Comparison of ENCODE assay signal across 8 cellular contexts in the genomic region with DNA sequence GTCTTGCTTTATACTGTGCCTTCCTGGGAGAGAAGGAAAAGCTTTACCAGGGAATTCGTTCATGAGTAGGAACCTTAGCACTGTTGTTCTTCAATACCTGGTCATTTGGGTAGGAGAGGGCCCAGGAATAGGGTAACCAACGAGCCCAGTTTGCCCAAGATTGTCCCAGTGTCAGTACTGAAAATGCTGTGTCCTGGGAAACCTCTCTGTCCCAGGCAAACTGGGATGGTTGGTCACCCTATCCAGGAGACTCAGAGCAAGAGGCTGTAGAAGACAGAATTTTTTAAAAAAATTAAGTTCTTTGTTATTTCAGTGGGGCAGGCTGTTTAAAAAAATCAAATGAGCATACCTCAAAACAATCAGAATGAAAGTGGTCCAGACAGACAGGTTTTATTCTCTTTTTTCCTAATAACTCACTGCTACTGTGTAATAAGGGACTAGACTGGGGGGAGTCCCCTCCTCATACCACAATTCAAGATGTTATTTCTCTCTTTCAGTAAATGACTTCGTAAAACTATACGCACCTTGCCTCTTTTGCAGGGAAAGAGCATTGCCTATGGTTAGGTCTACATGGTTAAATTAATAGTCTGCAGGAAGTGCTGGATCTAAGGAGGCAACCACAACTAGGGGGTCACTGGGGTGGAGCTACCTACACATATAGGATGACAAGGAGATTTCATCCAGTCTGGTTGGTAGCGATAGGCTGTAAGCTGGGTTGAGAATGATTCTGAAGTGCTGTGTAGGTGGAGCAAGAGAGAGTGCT. TPM values are rescaled to one million over a fixed set of nuclear protein-coding genes. Genes with fewer than 3 reads are reported as not detected.
DNase-seq lines count a peak whose midpoint lies in the region; ATAC-seq lines count a peak whose summit lies in the region.

No MANE protein-coding gene starts in this region.

- H3K4me3 Mint-ChIP-seq in activated CD8-positive, alpha-beta T cell treated with anti-CD3 and anti-CD28 coated beads, Interleukin-2, amount 10 ng/mL, durations not matched to agents 7 days and 5 days = peak overlapping the region; percentile 52
- H3K4me3 Mint-ChIP-seq in stimulated activated effector memory CD8-positive, alpha-beta T cell treated with anti-CD3 and anti-CD28 coated beads, Interleukin-12 subunit alpha, Interleukin-12 subunit beta, amount 100 ng/mL, for 72 hours = peak overlapping the region; percentile 46

- CTCF ChIA-PET in activated CD8-positive, alpha-beta T cell treated with anti-CD3 and anti-CD28 coated beads, Interleukin-2, amount 10 ng/mL, durations not matched to agents 7 days and 5 days (lab: Charles Lee) = interaction anchor here (1.0 to 3.1 kb wide), 8 partner anchors 10 to 201 kb away, joined by 3 to 24 read pairs (median 6); no protein-coding TSS in a partner anchor

- ATAC-seq in HG02973 (IDR thresholded peaks at IDR 0.05; ENCODE audit: unreplicated experiment) = peak; percentile 62
- peak; percentile 62 for ATAC-seq in activated CD8-positive, alpha-beta T cell treated with anti-CD3 and anti-CD28 coated beads, Interleukin-2, amount 10 ng/mL, durations not matched to agents 7 days and 5 days
- peak; percentile 88 for ATAC-seq in stimulated activated effector memory CD8-positive, alpha-beta T cell treated with anti-CD3 and anti-CD28 coated beads, Interleukin-12 subunit alpha, Interleukin-12 subunit beta, amount 100 ng/mL, for 72 hours

- H3K27me3 Mint-ChIP-seq in activated CD8-positive, alpha-beta T cell treated with anti-CD3 and anti-CD28 coated beads, Interleukin-2, amount 10 ng/mL, durations not matched to agents 7 days and 5 days (ENCODE audit: low read depth) = no peaks in the 10 kb centered on the region

- DNase-seq in activated CD8-positive, alpha-beta memory T cell treated with anti-CD3 and anti-CD28 coated beads for 24 hours = peak; percentile 79
- DNase-seq in activated CD8-positive, alpha-beta memory T cell treated with anti-CD3 and anti-CD28 coated beads, Interleukin-2, amount 50 U/mL, for 4 hours = no peak
- peak; percentile 47 for DNase-seq in activated CD8-positive, alpha-beta T cell treated with anti-CD3 and anti-CD28 coated beads, Interleukin-2, amount 10 ng/mL, durations not matched to agents 7 days and 5 days
- peak in 1 of 2 donors; percentile 84 for DNase-seq in stimulated activated effector memory CD8-positive, alpha-beta T cell treated with anti-CD3 and anti-CD28 coated beads, Interleukin-12 subunit alpha, Interleukin-12 subunit beta, amount 100 ng/mL, for 72 hours (ENCODE audit: low spot score in 2 of 2)
- no peak for DNase-seq in mucosa of gallbladder (ENCODE audit: low spot score)
- no peak for DNase-seq in foreskin melanocyte
- DNase-seq in NCI-H2107 treated with DMSO at 0.1 percent for 48 hours (lab: John Stamatoyannopoulos, UW; ENCODE audit: unreplicated experiment) = no peak

- peaks cover 67% of the 10 kb centered on the region for H3K36me3 Mint-ChIP-seq in activated CD8-positive, alpha-beta T cell treated with anti-CD3 and anti-CD28 coated beads, Interleukin-2, amount 10 ng/mL, durations not matched to agents 7 days and 5 days (ENCODE audit: low read depth)
- H3K36me3 Mint-ChIP-seq in stimulated activated effector memory CD8-positive, alpha-beta T cell treated with anti-CD3 and anti-CD28 coated beads, Interleukin-12 subunit alpha, Interleukin-12 subunit beta, amount 100 ng/mL, for 72 hours = peaks cover 95% of the 10 kb centered on the region

- H3K4me1 Mint-ChIP-seq in activated CD8-positive, alpha-beta T cell treated with anti-CD3 and anti-CD28 coated beads, Interleukin-2, amount 10 ng/mL, durations not matched to agents 7 days and 5 days (ENCODE audit: low read depth) = peaks cover 77% of the 10 kb centered on the region
- peaks cover 89% of the 10 kb centered on the region for H3K4me1 Mint-ChIP-seq in stimulated activated effector memory CD8-positive, alpha-beta T cell treated with anti-CD3 and anti-CD28 coated beads, Interleukin-12 subunit alpha, Interleukin-12 subunit beta, amount 100 ng/mL, for 72 hours

- peak overlapping the region; percentile 74 for H3K27ac Mint-ChIP-seq in activated CD8-positive, alpha-beta T cell treated with anti-CD3 and anti-CD28 coated beads, Interleukin-2, amount 10 ng/mL, durations not matched to agents 7 days and 5 days
- H3K27ac Mint-ChIP-seq in stimulated activated effector memory CD8-positive, alpha-beta T cell treated with anti-CD3 and anti-CD28 coated beads, Interleukin-12 subunit alpha, Interleukin-12 subunit beta, amount 100 ng/mL, for 72 hours = peak overlapping the region; percentile 92

- POLR2A ChIA-PET in activated CD8-positive, alpha-beta T cell treated with anti-CD3 and anti-CD28 coated beads, Interleukin-2, amount 10 ng/mL, durations not matched to agents 7 days and 5 days (lab: Charles Lee) = interaction anchor here (1.1 to 3.1 kb wide), 4 partner anchors 9 to 202 kb away, joined by 4 to 21 read pairs (median 8); no protein-coding TSS in a partner anchor

- peaks cover 27% of the 10 kb centered on the region for H3K9me3 Mint-ChIP-seq in activated CD8-positive, alpha-beta T cell treated with anti-CD3 and anti-CD28 coated beads, Interleukin-2, amount 10 ng/mL, durations not matched to agents 7 days and 5 days (ENCODE audit: insufficient read depth)
- H3K9me3 Mint-ChIP-seq in stimulated activated effector memory CD8-positive, alpha-beta T cell treated with anti-CD3 and anti-CD28 coated beads, Interleukin-12 subunit alpha, Interleukin-12 subunit beta, amount 100 ng/mL, for 72 hours = peaks cover 6% of the 10 kb centered on the region

RNA-seq across cellular contexts. Expression of a gene that starts 41.1 kb away (rescaled TPM):
- 10 to 100 TPM; 31.6 to 32.8 TPM for total RNA-seq in activated CD8-positive, alpha-beta T cell treated with anti-CD3 and anti-CD28 coated beads, Interleukin-2, amount 10 ng/mL, durations not matched to agents 7 days and 5 days
- 19.5 TPM for total RNA-seq in mucosa of gallbladder

Comparison
In these comparisons a context has a peak if more than half of its experiments do, and no peak if none do; other contexts are left out.
1. DNase-seq: peak in activated CD8-positive, alpha-beta memory T cell treated with anti-CD3 and anti-CD28 coated beads for 24 hours (single experiment) and activated CD8-positive, alpha-beta T cell treated with anti-CD3 and anti-CD28 coated beads, Interleukin-2, amount 10 ng/mL, durations not matched to agents 7 days and 5 days (single experiment); none in activated CD8-positive, alpha-beta memory T cell treated with anti-CD3 and anti-CD28 coated beads, Interleukin-2, amount 50 U/mL, for 4 hours (single experiment), mucosa of gallbladder (single experiment), foreskin melanocyte (single experiment) and NCI-H2107 treated with DMSO at 0.1 percent for 48 hours (single experiment).
2. Peak in every context shown above with its lines, with median percentiles within 50 percentile points of each other: ATAC-seq.